ENCODE assay signal across 8 cellular contexts in the genomic region with DNA sequence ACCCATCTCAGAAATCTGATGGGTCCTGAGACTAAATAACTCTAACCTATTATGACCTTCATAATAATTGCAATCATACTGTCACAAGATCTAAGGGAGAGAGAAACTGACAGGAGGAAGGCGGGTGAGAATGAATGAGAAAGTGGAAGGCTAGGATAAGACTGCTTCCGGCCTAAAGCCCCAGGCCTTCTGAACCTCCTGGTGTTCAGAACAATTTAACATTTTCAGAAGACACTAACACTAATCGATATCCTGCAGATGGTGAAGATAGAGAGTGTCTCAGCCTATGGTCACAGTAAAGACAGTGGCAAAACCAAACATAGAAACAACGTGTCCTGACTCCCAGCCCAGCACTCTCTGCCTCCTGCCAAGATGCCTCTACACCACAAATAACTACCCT. TPM values are rescaled to one million over a fixed set of nuclear protein-coding genes. Genes with fewer than 3 reads are reported as not detected.
DNase-seq lines count a peak whose midpoint lies in the region; TF ChIP-seq lines count a peak whose summit lies in the region.

No MANE protein-coding gene starts in this region.

- no peaks in the 10 kb centered on the region for H3K9me3 ChIP-seq in MM.1S (replicated peaks; ENCODE audit: insufficient read depth, low read length)
- H3K9me3 ChIP-seq in duodenal mucosa (ENCODE audit: control insufficient read depth in 1 of 2, low read length in 2 of 2) = no peaks in the 10 kb centered on the region
- H3K9me3 ChIP-seq in neural cell (ENCODE audit: low read length) = no peaks in the 10 kb centered on the region

- H3K9ac ChIP-seq in MM.1S (ENCODE audit: low read length) (peak overlapping the region; percentile 95), duodenal mucosa (ENCODE audit: low read depth in 1 of 2, low read length in 2 of 2) (peak overlapping the region; percentile 92 to 98), neural cell (ENCODE audit: low read length) (peak overlapping the region; percentile 93)

- peak overlapping the region; percentile 93 for H3K27ac ChIP-seq in C4-2B
- peak overlapping the region; percentile 84; the same call in 1 of the 2 replicates for H3K27ac ChIP-seq in MM.1S (ENCODE audit: low read length)
- H3K27ac ChIP-seq in duodenal mucosa (ENCODE audit: low read depth, low read length) = no peak overlapping the region
- H3K27ac ChIP-seq in neural cell (ENCODE audit: low read length) = no peak overlapping the region

- no peaks in the 10 kb centered on the region for H3K27me3 ChIP-seq in MM.1S (replicated peaks; ENCODE audit: insufficient read depth, low read length)
- H3K27me3 ChIP-seq in duodenal mucosa (ENCODE audit: control insufficient read depth in 1 of 2, insufficient read depth in 2 of 2, low read length in 2 of 2) = no peaks in the 10 kb centered on the region
- H3K27me3 ChIP-seq in neural cell (ENCODE audit: insufficient read depth, low read depth, low read length) = no peaks in the 10 kb centered on the region

- H3K4me2 ChIP-seq in MM.1S (ENCODE audit: low read depth, low read length) = peak overlapping the region; percentile 86
- peak overlapping the region; percentile 91 for H3K4me2 ChIP-seq in neural cell (ENCODE audit: low read length)

- H3K4me3 ChIP-seq in MM.1S (ENCODE audit: low read length) (peak overlapping the region; percentile 82), duodenal mucosa (ENCODE audit: low read depth in 1 of 2, low read length in 2 of 2) (peak overlapping the region; percentile 77 to 95), neural cell (ENCODE audit: low read length) (peak overlapping the region; percentile 79)

- TF ChIP-seq RAD21 in neural cell (conservative IDR thresholded peaks at IDR 0.05) = no peak

- peaks cover 40% of the 10 kb centered on the region for H4K20me1 ChIP-seq in MM.1S (ENCODE audit: insufficient read depth, low read length)
- no peaks in the 10 kb centered on the region for H4K20me1 ChIP-seq in neural cell (ENCODE audit: insufficient read depth)

- H3K9me2 ChIP-seq in MM.1S (replicated peaks; ENCODE audit: insufficient read depth, low read length) (no peaks in the 10 kb centered on the region), neural cell (ENCODE audit: insufficient read depth, low read length) (no peaks in the 10 kb centered on the region)

- H3K4me1 ChIP-seq in MM.1S (ENCODE audit: low read length) (peaks cover 13% of the 10 kb centered on the region; the same call in 1 of the 2 replicates), duodenal mucosa (ENCODE audit: control insufficient read depth in 1 of 2, insufficient read depth in 2 of 2, low read length in 2 of 2) (peaks cover 19 to 22% of the 10 kb centered on the region in 2 donors)

- no peak overlapping the region for H2AFZ ChIP-seq in MM.1S (ENCODE audit: low read length)
- no peak overlapping the region for H2AFZ ChIP-seq in neural cell (ENCODE audit: low read depth, low read length)

- TF ChIP-seq CTCF in C4-2B (conservative IDR thresholded peaks at IDR 0.05) = no peak
- no peak for TF ChIP-seq CTCF in MM.1S (IDR thresholded peaks at IDR 0.05; ENCODE audit: low read length)
- no peak for TF ChIP-seq CTCF in neural cell (IDR thresholded peaks at IDR 0.05; ENCODE audit: poor library complexity, severe bottlenecking)

- H3K36me3 ChIP-seq in MM.1S (replicated peaks; ENCODE audit: insufficient read depth, low read length) = peaks cover 26% of the 10 kb centered on the region
- H3K36me3 ChIP-seq in duodenal mucosa (ENCODE audit: control insufficient read depth in 1 of 2, insufficient read depth in 2 of 2, low read length in 2 of 2) = peaks cover 36 to 47% of the 10 kb centered on the region in 2 donors
- H3K36me3 ChIP-seq in neural cell (ENCODE audit: insufficient read depth, low read length) = no peaks in the 10 kb centered on the region

- no peak for TF ChIP-seq EP300 in neural cell (conservative IDR thresholded peaks at IDR 0.05; ENCODE audit: poor library complexity, severe bottlenecking)

- peaks cover 32% of the 10 kb centered on the region for H3F3A ChIP-seq in MM.1S (ENCODE audit: insufficient read depth, low read length)
- no peaks in the 10 kb centered on the region for H3F3A ChIP-seq in neural cell (ENCODE audit: insufficient read depth, low read length, poor library complexity, severe bottlenecking)

- no peak for DNase-seq in MM.1S
- DNase-seq in NCI-H187 treated with DMSO at 0.1 percent for 48 hours (lab: John Stamatoyannopoulos, UW) = no peak
- no peak for DNase-seq in SKM-1 (lab: John Stamatoyannopoulos, UW; ENCODE audit: unreplicated experiment)
- DNase-seq in medulla oblongata (ENCODE audit: extremely low spot score) = no peak
- DNase-seq in activated CD4-positive, alpha-beta T cell treated with anti-CD3 and anti-CD28 coated beads for 1 hour = no peak

- H3K79me2 ChIP-seq in MM.1S (ENCODE audit: low read length) = peaks cover 48% of the 10 kb centered on the region
- H3K79me2 ChIP-seq in neural cell (replicated peaks; ENCODE audit: insufficient read depth, low read length) = peaks cover 19% of the 10 kb centered on the region

TF ChIP-seq in neural cell, 6 proteins besides CTCF, POLR2A, EP300 and RAD21:
- TF ChIP-seq, protein P1, sequence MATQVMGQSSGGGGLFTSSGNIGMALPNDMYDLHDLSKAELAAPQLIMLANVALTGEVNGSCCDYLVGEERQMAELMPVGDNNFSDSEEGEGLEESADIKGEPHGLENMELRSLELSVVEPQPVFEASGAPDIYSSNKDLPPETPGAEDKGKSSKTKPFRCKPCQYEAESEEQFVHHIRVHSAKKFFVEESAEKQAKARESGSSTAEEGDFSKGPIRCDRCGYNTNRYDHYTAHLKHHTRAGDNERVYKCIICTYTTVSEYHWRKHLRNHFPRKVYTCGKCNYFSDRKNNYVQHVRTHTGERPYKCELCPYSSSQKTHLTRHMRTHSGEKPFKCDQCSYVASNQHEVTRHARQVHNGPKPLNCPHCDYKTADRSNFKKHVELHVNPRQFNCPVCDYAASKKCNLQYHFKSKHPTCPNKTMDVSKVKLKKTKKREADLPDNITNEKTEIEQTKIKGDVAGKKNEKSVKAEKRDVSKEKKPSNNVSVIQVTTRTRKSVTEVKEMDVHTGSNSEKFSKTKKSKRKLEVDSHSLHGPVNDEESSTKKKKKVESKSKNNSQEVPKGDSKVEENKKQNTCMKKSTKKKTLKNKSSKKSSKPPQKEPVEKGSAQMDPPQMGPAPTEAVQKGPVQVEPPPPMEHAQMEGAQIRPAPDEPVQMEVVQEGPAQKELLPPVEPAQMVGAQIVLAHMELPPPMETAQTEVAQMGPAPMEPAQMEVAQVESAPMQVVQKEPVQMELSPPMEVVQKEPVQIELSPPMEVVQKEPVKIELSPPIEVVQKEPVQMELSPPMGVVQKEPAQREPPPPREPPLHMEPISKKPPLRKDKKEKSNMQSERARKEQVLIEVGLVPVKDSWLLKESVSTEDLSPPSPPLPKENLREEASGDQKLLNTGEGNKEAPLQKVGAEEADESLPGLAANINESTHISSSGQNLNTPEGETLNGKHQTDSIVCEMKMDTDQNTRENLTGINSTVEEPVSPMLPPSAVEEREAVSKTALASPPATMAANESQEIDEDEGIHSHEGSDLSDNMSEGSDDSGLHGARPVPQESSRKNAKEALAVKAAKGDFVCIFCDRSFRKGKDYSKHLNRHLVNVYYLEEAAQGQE (IDR thresholded peaks at IDR 0.05; ENCODE audit: borderline replicate concordance) = no peak
- TF ChIP-seq MXI1 (conservative IDR thresholded peaks at IDR 0.05; ENCODE audit: poor library complexity, severe bottlenecking) = no peak
- TF ChIP-seq EZH2 (IDR thresholded peaks at IDR 0.05; ENCODE audit: borderline replicate concordance, insufficient read depth, low read length, poor library complexity, severe bottlenecking) = no peak
- no peak for TF ChIP-seq POLR2AphosphoS5 (IDR thresholded peaks at IDR 0.05)
- TF ChIP-seq SMC3 (conservative IDR thresholded peaks at IDR 0.05; ENCODE audit: poor library complexity) = no peak
- TF ChIP-seq TAF1 (IDR thresholded peaks at IDR 0.05; ENCODE audit: low read depth) = no peak

RNA-seq across cellular contexts. Expression of a gene that starts 1.2 kb away (rescaled TPM):
- 2,744 and 3,490 TPM in 2 replicates for polyA plus RNA-seq in neural cell
- polyA minus RNA-seq in neural cell = 814 and 861 TPM in 2 replicates

RNA-seq across cellular contexts. Expression of a gene that starts 35.6 kb away (rescaled TPM):
- polyA plus RNA-seq in neural cell = not detected in 2 replicates
- polyA minus RNA-seq in neural cell = not detected in 2 replicates

RNA-seq across cellular contexts. Expression of a gene that starts 59.6 kb away (rescaled TPM):
- 15.6 and 21.9 TPM in 2 replicates for polyA plus RNA-seq in neural cell
- 48.7 and 50.9 TPM in 2 replicates for polyA minus RNA-seq in neural cell

Comparison
In these comparisons a context has a peak if more than half of its experiments do, and no peak if none do; other contexts are left out.
1. H3K27ac ChIP-seq: peak in C4-2B (single experiment) and MM.1S (single experiment); none in duodenal mucosa (single experiment) and neural cell (single experiment).
2. Peak in every context shown above with its lines, with median percentiles within 50 percentile points of each other: H3K4me3 ChIP-seq and H3K9ac ChIP-seq.